15 cellular contexts compared by ENCODE assay signal in the genomic region with DNA sequence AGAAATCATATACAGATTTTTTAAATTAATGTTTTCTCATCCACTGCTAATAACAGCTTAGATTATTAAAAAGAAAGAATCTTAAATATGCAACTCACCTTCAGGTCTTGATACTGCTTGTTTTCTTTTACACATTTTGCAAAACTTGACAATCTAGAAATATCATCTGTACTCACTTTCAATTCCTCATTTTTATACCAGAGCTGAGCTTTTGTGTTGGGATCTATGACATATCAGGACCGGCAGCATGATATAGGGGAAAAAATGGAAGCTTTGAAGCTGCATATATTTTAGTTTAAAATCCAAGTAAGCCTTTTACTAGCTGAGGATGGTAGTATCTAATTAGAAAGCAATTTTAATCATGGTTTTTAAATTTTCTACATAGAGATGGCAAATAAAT.
A peak's percentile ranks its signal among the peaks of the same experiment; 100 is the strongest.
DNase-seq lines count a peak whose midpoint lies in the region; ATAC-seq and TF ChIP-seq lines count a peak whose summit lies in the region.
"Had no signal": no experiment of that assay in that cellular context is flagged by ENCODE, and none has a peak within 500 bp of the region (broad histone marks: within the 10 kb centered on the region; RNA-seq: fewer than 3 reads in every experiment).

No MANE protein-coding gene starts in this region.

- H3K36me3 ChIP-seq in KMS-11 (ENCODE audit: insufficient read depth): no peaks in the 10 kb centered on the region
- no peaks in the 10 kb centered on the region for H3K36me3 ChIP-seq in stomach
- no peaks in the 10 kb centered on the region for H3K36me3 ChIP-seq in mucosa of descending colon (ENCODE audit: low read depth)
- H3K36me3 ChIP-seq: tibial artery had no signal

- H3K4me1 Mint-ChIP-seq in CD14-positive monocyte: no peaks in the 10 kb centered on the region
- H3K4me1 Mint-ChIP-seq: nephron had no signal

- H3K27me3 Mint-ChIP-seq in CD14-positive monocyte (ENCODE audit: low read depth in 3 of 3): peaks cover 1 to 3% (median 2%) of the 10 kb centered on the region in 3 donors
- H3K27me3 Mint-ChIP-seq: progenitor cell of endocrine pancreas had no signal

- H2AFZ ChIP-seq in KMS-11 (ENCODE audit: low read depth): peak overlapping the region; percentile 12; the same call in 1 of the 2 replicates

- intact Hi-C loops in stomach (cut with DNase I; ENCODE audit: low total_unique reads): no loop called here
- intact Hi-C loops in mucosa of descending colon (cut with DNase I, micrococcal nuclease): no loop called here
- intact Hi-C loops in CD14-positive monocyte (cut with micrococcal nuclease): no loop called here

- TF ChIP-seq CTCF in KMS-11 (conservative IDR thresholded peaks at IDR 0.05; ENCODE audit: low read depth, low read length) (no peak), stomach (IDR thresholded peaks at IDR 0.05) (no peak), mucosa of descending colon (IDR thresholded peaks at IDR 0.05) (no peak), CD14-positive monocyte (IDR thresholded peaks at IDR 0.05) (no peak)

- no peaks in the 10 kb centered on the region for H3K36me3 Mint-ChIP-seq in CD14-positive monocyte

- H3K4me3 ChIP-seq in KMS-11 (IDR thresholded peaks at IDR 0.05; ENCODE audit: insufficient read depth, low read depth, low read length) (no peak overlapping the region), stomach (no peak overlapping the region), mucosa of descending colon (no peak overlapping the region)
- H3K4me3 ChIP-seq: skin epidermis, tibial artery had no signal

- H3K4me3 Mint-ChIP-seq in CD14-positive monocyte: no peak overlapping the region
- H3K4me3 Mint-ChIP-seq: effector memory CD8-positive, alpha-beta T cell; nephron had no signal

- peaks cover 0 to 5% (median 0%) of the 10 kb centered on the region in 7 donors for H3K9me3 Mint-ChIP-seq in CD14-positive monocyte
- H3K9me3 Mint-ChIP-seq: effector memory CD8-positive, alpha-beta T cell had no signal

- H3K27ac ChIP-seq in KMS-11 (no peak overlapping the region), stomach (no peak overlapping the region)
- H3K27ac ChIP-seq: skin epidermis, tibial artery had no signal

- peaks cover 0 to 6% (median 0%) of the 10 kb centered on the region in 4 donors for H3K9me3 ChIP-seq in stomach
- no peaks in the 10 kb centered on the region for H3K9me3 ChIP-seq in mucosa of descending colon
- H3K9me3 ChIP-seq: tibial artery had no signal

- H3K9ac ChIP-seq in KMS-11: no peak overlapping the region

- no peaks in the 10 kb centered on the region for H3K79me2 ChIP-seq in KMS-11 (ENCODE audit: insufficient read depth, low read depth)

- H3K27ac Mint-ChIP-seq in CD14-positive monocyte: peak overlapping the region in 1 of 7 donors; percentile 57
- H3K27ac Mint-ChIP-seq: effector memory CD8-positive, alpha-beta T cell; nephron; progenitor cell of endocrine pancreas had no signal

- DNase-seq in NOMO-1 treated with DMSO at 0.1 percent for 48 hours (lab: John Stamatoyannopoulos, UW; ENCODE audit: unreplicated experiment): peak; percentile 13
- no peak for DNase-seq in NOMO-1 treated with dmso at 0.1 percent for 144 hours (lab: John Stamatoyannopoulos, UW; ENCODE audit: unreplicated experiment)
- DNase-seq in stomach: no peak
- DNase-seq in mucosa of descending colon: no peak
- no peak for DNase-seq in stimulated activated CD8-positive, alpha-beta memory T cell treated with anti-CD3 and anti-CD28 coated beads, Interleukin-4, amount 100 ng/mL, for 48 hours
- no peak for DNase-seq in CD14-positive monocyte (ENCODE audit: low spot score)
- DNase-seq: 8988T; activated CD8-positive, alpha-beta memory T cell treated with anti-CD3 and anti-CD28 coated beads, Interleukin-2, amount 50 U/mL, for 4 hours; tibial artery had no signal

- no peak for TF ChIP-seq EP300 in stomach (IDR thresholded peaks at IDR 0.05)

- H3K27me3 ChIP-seq in KMS-11 (ENCODE audit: insufficient read depth, low read depth) (no peaks in the 10 kb centered on the region), stomach (no peaks in the 10 kb centered on the region)
- H3K27me3 ChIP-seq: tibial artery had no signal

- peak overlapping the region; percentile 33; the same call in 1 of the 2 replicates for H3K4me2 ChIP-seq in KMS-11

- H4K20me1 ChIP-seq in KMS-11 (ENCODE audit: insufficient read depth): no peaks in the 10 kb centered on the region

- peaks cover 25% of the 10 kb centered on the region for H3K4me1 ChIP-seq in KMS-11 (ENCODE audit: low read depth, poor library complexity, severe bottlenecking)
- H3K4me1 ChIP-seq in stomach: no peaks in the 10 kb centered on the region
- H3K4me1 ChIP-seq in mucosa of descending colon (ENCODE audit: low read depth): no peaks in the 10 kb centered on the region
- H3K4me1 ChIP-seq: tibial artery had no signal

- WGBS in stomach, 5 donors: 87 to 94% (median 91%) methylated on average over 1 of the region's 1 CpG

- ATAC-seq in GM21786 (IDR thresholded peaks at IDR 0.05; ENCODE audit: unreplicated experiment): peak; percentile 34
- no peak for ATAC-seq in mucosa of descending colon

- no peak for TF ChIP-seq POLR2A in stomach (IDR thresholded peaks at IDR 0.05)
